9 cellular contexts compared by ENCODE assay signal in the genomic region with DNA sequence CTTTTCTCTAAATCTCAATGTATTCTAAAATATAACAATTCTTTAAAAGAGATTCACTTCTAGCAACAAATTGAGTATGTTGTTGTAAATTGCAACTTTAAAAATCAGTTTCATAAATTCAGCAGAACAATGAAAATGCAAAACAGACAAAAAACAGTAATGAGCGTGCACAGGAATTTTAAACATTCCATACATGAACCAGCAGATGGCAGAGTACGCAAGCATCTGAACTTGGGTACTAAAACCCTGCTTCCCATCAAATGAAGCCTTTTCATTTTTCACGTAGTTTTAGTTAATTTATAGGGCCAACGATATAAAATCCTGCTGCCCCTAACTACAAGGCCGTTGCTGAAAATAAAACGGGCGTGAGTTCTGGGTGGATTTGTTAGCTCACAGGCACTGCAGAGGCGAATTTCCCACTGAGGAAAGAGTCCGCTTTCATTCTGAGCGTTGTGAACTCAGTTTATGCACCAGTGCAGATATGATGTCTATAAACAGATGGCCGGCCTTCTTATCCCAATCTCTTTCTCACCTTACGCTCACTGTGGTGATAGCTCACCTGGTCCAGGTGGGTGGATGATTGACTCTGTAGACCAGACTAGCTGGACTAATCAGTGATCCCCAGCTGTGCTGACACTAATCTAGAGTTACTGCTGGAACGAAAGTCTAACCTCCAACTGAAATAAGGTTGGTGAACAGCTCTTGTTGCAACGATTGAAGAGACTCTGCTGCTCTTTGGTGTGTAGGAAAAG.
A peak's percentile ranks its signal among the peaks of the same experiment; 100 is the strongest.
DNase-seq lines count a peak whose midpoint lies in the region; ATAC-seq and TF ChIP-seq lines count a peak whose summit lies in the region.
"Had no signal": no experiment of that assay in that cellular context is flagged by ENCODE, and none has a peak within 500 bp of the region (broad histone marks: within the 10 kb centered on the region; RNA-seq: fewer than 3 reads in every experiment).

No MANE protein-coding gene starts in this region.

- no peaks in the 10 kb centered on the region for H3K27me3 ChIP-seq in brain microvascular endothelial cell (replicated peaks)
- no peaks in the 10 kb centered on the region for H3K27me3 ChIP-seq in left lung
- H3K27me3 ChIP-seq in effector memory CD4-positive, alpha-beta T cell (replicated peaks; ENCODE audit: control insufficient read depth, insufficient read depth, low read length, poor library complexity, severe bottlenecking), result no peaks in the 10 kb centered on the region

- no peaks in the 10 kb centered on the region for H3K4me1 Mint-ChIP-seq in activated CD4-positive, alpha-beta T cell treated with anti-CD3 and anti-CD28 coated beads, Interleukin-2, amount 10 ng/mL, durations not matched to agents 7 days and 5 days

- H3K27ac ChIP-seq in HEK293 (ENCODE audit: extremely low read depth, low read depth, low read length), result no peak overlapping the region
- no peak overlapping the region for H3K27ac ChIP-seq in brain microvascular endothelial cell
- H3K27ac ChIP-seq in left lung, result no peak overlapping the region
- H3K27ac ChIP-seq in effector memory CD4-positive, alpha-beta T cell (ENCODE audit: insufficient read depth, low read length, poor library complexity, severe bottlenecking), result no peak overlapping the region
- H3K27ac ChIP-seq: epithelial cell of prostate had no signal

- no peaks in the 10 kb centered on the region for H3K36me3 ChIP-seq in HEK293 (ENCODE audit: control insufficient read depth in 2 of 2, insufficient read depth in 1 of 2, low read length in 2 of 2)
- H3K36me3 ChIP-seq in brain microvascular endothelial cell (replicated peaks), result no peaks in the 10 kb centered on the region
- H3K36me3 ChIP-seq in left lung, result no peaks in the 10 kb centered on the region
- no peaks in the 10 kb centered on the region for H3K36me3 ChIP-seq in effector memory CD4-positive, alpha-beta T cell (ENCODE audit: control insufficient read depth, insufficient read depth, low read length)

- TF ChIP-seq CTCF in HEK293 (tag by site-specific recombination; IDR thresholded peaks at IDR 0.05) (peak; percentile 65; the same call in 1 of the 2 replicates), brain microvascular endothelial cell (IDR thresholded peaks at IDR 0.05; ENCODE audit: low read depth, low read length, missing control alignments) (peak; percentile 66), left lung (IDR thresholded peaks at IDR 0.05) (peak; percentile 47 to 57)

- POLR2A ChIA-PET in activated CD4-positive, alpha-beta T cell treated with anti-CD3 and anti-CD28 coated beads, Interleukin-2, amount 10 ng/mL, durations not matched to agents 7 days and 5 days (lab: Charles Lee), result no interaction called here
- POLR2A ChIA-PET in HEK293 (lab: Yijun Ruan, JAX), result no interaction called here

- peak; percentile 23 for DNase-seq in activated CD4-positive, alpha-beta T cell treated with anti-CD3 and anti-CD28 coated beads, Interleukin-2, amount 10 ng/mL, durations not matched to agents 7 days and 5 days
- no peak for DNase-seq in activated CD4-positive, alpha-beta T cell treated with anti-CD3 and anti-CD28 coated beads, Interleukin-2, amount 50 U/mL, for 48 hours
- DNase-seq in NCI-H2196 treated with DMSO at 0.1 percent for 48 hours (lab: John Stamatoyannopoulos, UW; ENCODE audit: unreplicated experiment) (peak; percentile 14), brain microvascular endothelial cell (peak; percentile 11), left lung (no peak)
- no peak for DNase-seq in effector memory CD4-positive, alpha-beta T cell

- H3K4me3 Mint-ChIP-seq in activated CD4-positive, alpha-beta T cell treated with anti-CD3 and anti-CD28 coated beads, Interleukin-2, amount 10 ng/mL, durations not matched to agents 7 days and 5 days, result no peak overlapping the region

- H3K4me1 ChIP-seq in HEK293 (ENCODE audit: control insufficient read depth, insufficient read depth, low read length) (no peaks in the 10 kb centered on the region), left lung (peaks cover 0 to 5% of the 10 kb centered on the region in 2 donors)
- H3K4me1 ChIP-seq in effector memory CD4-positive, alpha-beta T cell (ENCODE audit: control insufficient read depth, insufficient read depth, low read length, poor library complexity, severe bottlenecking), result no peaks in the 10 kb centered on the region

- H3K4me3 ChIP-seq in HEK293 (ENCODE audit: low read depth, low read length) (no peak overlapping the region), brain microvascular endothelial cell (ENCODE audit: low read depth, low read length) (no peak overlapping the region), left lung (no peak overlapping the region)
- no peak overlapping the region for H3K4me3 ChIP-seq in effector memory CD4-positive, alpha-beta T cell (ENCODE audit: insufficient read depth, low read depth, low read length, poor library complexity, severe bottlenecking)

- intact Hi-C loops in left lung (cut with DNase I), result loop anchor here in 1 of 2 donors (10.0 kb wide), 1 partner anchor 748 kb away; no protein-coding TSS in a partner anchor

- no peak overlapping the region for H3K27ac Mint-ChIP-seq in activated CD4-positive, alpha-beta T cell treated with anti-CD3 and anti-CD28 coated beads, Interleukin-2, amount 10 ng/mL, durations not matched to agents 7 days and 5 days

- no peaks in the 10 kb centered on the region for H3K36me3 Mint-ChIP-seq in activated CD4-positive, alpha-beta T cell treated with anti-CD3 and anti-CD28 coated beads, Interleukin-2, amount 10 ng/mL, durations not matched to agents 7 days and 5 days (ENCODE audit: low read depth)

- no peaks in the 10 kb centered on the region for H3K9me3 Mint-ChIP-seq in activated CD4-positive, alpha-beta T cell treated with anti-CD3 and anti-CD28 coated beads, Interleukin-2, amount 10 ng/mL, durations not matched to agents 7 days and 5 days

- ATAC-seq in left lung, result peak; percentile 67
- ATAC-seq in GM21717 (IDR thresholded peaks at IDR 0.05; ENCODE audit: unreplicated experiment), result no peak

- H3K27me3 Mint-ChIP-seq in activated CD4-positive, alpha-beta T cell treated with anti-CD3 and anti-CD28 coated beads, Interleukin-2, amount 10 ng/mL, durations not matched to agents 7 days and 5 days, result no peaks in the 10 kb centered on the region

- no peaks in the 10 kb centered on the region for H3K9me3 ChIP-seq in HEK293 (ENCODE audit: control insufficient read depth, insufficient read depth, low read depth, low read length)
- H3K9me3 ChIP-seq in left lung, result no peaks in the 10 kb centered on the region
- no peaks in the 10 kb centered on the region for H3K9me3 ChIP-seq in effector memory CD4-positive, alpha-beta T cell (ENCODE audit: control insufficient read depth, low read length)

- CTCF ChIA-PET in activated CD4-positive, alpha-beta T cell treated with anti-CD3 and anti-CD28 coated beads, Interleukin-2, amount 10 ng/mL, durations not matched to agents 7 days and 5 days (lab: Charles Lee), result no interaction called here
- CTCF ChIA-PET in HEK293 (lab: Yijun Ruan, JAX), result interaction anchor here (0.6 to 2.9 kb wide), 19 partner anchors 9 to 848 kb away, joined by 3 to 28 read pairs (median 4); no protein-coding TSS in a partner anchor

- in situ Hi-C loops in brain microvascular endothelial cell (cut with HindIII; ENCODE audit: low pct_ligation_motif_present, low sequenced_read_pairs), result no loop called here

TF ChIP-seq in HEK293, 187 proteins besides CTCF, POLR2A, EP300 and RAD21:
- no peak for TF ChIP-seq ZNF561 (tag by site-specific recombination; IDR thresholded peaks at IDR 0.05; ENCODE audit: borderline replicate concordance)
- TF ChIP-seq FEZF1 (tag by site-specific recombination; IDR thresholded peaks at IDR 0.05), result no peak
- TF ChIP-seq ZNF670 (tag by site-specific recombination; IDR thresholded peaks at IDR 0.05; ENCODE audit: low read depth), result no peak
- TF ChIP-seq ZNF184 (tag by site-specific recombination; IDR thresholded peaks at IDR 0.05), result no peak
- TF ChIP-seq ZNF660 (tag by site-specific recombination; IDR thresholded peaks at IDR 0.05), result peak; percentile 77; the same call in 1 of the 2 replicates
- TF ChIP-seq ZNF114 (tag by site-specific recombination; IDR thresholded peaks at IDR 0.05), result no peak
- peak; percentile 94 for TF ChIP-seq ZNF654 (tag by site-specific recombination; IDR thresholded peaks at IDR 0.05; ENCODE audit: low read depth)
- TF ChIP-seq ZBTB1 (tag by site-specific recombination; IDR thresholded peaks at IDR 0.05), result no peak
- TF ChIP-seq ZNF792 (tag by site-specific recombination; IDR thresholded peaks at IDR 0.05), result no peak
TF ChIP-seq in HEK293: peak in this region for 2.

Comparison
In these comparisons a context has a peak if more than half of its experiments do, and no peak if none do; other contexts are left out.
1. DNase-seq: peak in activated CD4-positive, alpha-beta T cell treated with anti-CD3 and anti-CD28 coated beads, Interleukin-2, amount 10 ng/mL, durations not matched to agents 7 days and 5 days (single experiment), NCI-H2196 treated with DMSO at 0.1 percent for 48 hours (single experiment) and brain microvascular endothelial cell (single experiment); none in activated CD4-positive, alpha-beta T cell treated with anti-CD3 and anti-CD28 coated beads, Interleukin-2, amount 50 U/mL, for 48 hours (0 of 2), left lung (0 of 2) and effector memory CD4-positive, alpha-beta T cell (0 of 3).
2. Peak in every context shown above with its lines, with median percentiles within 50 percentile points of each other: CTCF ChIP-seq.